In the genomic region with DNA sequence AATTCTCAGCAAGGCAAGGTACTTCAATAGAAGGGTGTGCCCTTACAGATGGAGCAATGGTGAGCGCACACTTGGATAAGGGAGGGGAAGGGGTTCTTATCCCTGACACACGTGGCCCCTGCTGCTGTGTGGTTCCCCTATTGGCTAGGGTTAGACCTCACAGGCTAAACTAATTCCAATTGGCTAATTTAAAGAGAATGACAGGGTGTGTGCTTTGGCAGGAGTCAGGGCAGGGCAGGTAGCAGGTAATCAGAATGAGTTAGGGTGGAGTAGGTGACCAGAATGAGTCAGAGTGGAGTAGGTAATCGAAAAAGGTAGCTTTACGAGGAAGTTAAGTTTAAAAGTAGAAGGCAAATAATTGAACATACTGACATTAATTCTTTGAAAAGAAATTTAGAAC, we compare ENCODE assay signal across 7 cellular contexts. TPM values are rescaled to one million over a fixed set of nuclear protein-coding genes. Genes with fewer than 3 reads are reported as not detected.
DNase-seq lines count a peak whose midpoint lies in the region; ATAC-seq, FAIRE-seq and TF ChIP-seq lines count a peak whose summit lies in the region.
"Not testable (repeated sequence)": the region's sequence is repeated elsewhere in the genome, so short reads cannot be mapped to it uniquely, and the experiment has no call there.

No MANE protein-coding gene starts in this region.

- not testable (repeated sequence) for H4K20me1 ChIP-seq in keratinocyte (ENCODE audit: control insufficient read depth, extremely low read depth, insufficient read depth, low read length)

- H2AFZ ChIP-seq in keratinocyte (ENCODE audit: control insufficient read depth, low read length) = peak overlapping the region; percentile 31

- not testable (repeated sequence) for H3K9me1 ChIP-seq in keratinocyte (ENCODE audit: control insufficient read depth, extremely low read depth, insufficient read depth, low read length)

- not testable (repeated sequence) for TF ChIP-seq POLR2A in spleen (IDR thresholded peaks at IDR 0.05)

- not testable (repeated sequence) for H3K9me3 ChIP-seq in CD4-positive, CD25-positive, alpha-beta regulatory T cell (ENCODE audit: control insufficient read depth in 2 of 2, low read length in 2 of 2); RWPE2 (ENCODE audit: severe bottlenecking); colonic mucosa; keratinocyte (ENCODE audit: control insufficient read depth, low read depth, low read length); muscle layer of duodenum (ENCODE audit: control insufficient read depth in 1 of 2, low read length in 2 of 2)
- peaks cover 0 to 15% (median 8%) of the 10 kb centered on the region in 8 donors for H3K9me3 ChIP-seq in spleen

- WGBS in spleen, 5 donors = 78 to 91% (median 87%) methylated on average over 4 of the region's 4 CpGs

- H3K27ac ChIP-seq in CD4-positive, CD25-positive, alpha-beta regulatory T cell (ENCODE audit: insufficient read depth, low read length, poor library complexity, severe bottlenecking) = not testable (repeated sequence)
- peak overlapping the region; percentile 45 for H3K27ac ChIP-seq in RWPE2 (ENCODE audit: poor library complexity, severe bottlenecking)
- peak overlapping the region; percentile 73 for H3K27ac ChIP-seq in colonic mucosa
- H3K27ac ChIP-seq in keratinocyte (ENCODE audit: control insufficient read depth, insufficient read depth, low read length) = peak overlapping the region; percentile 49
- H3K27ac ChIP-seq in muscle layer of duodenum (ENCODE audit: low read length) = peak overlapping the region; percentile 6
- H3K27ac ChIP-seq in spleen = peak overlapping the region in 6 of 8 donors; percentile 22 to 93 (median 90)

- H3K27me3 Mint-ChIP-seq in CD4-positive, CD25-positive, alpha-beta regulatory T cell; IgD-negative memory B cell: not testable (repeated sequence)

- not testable (repeated sequence) for H3K4me2 ChIP-seq in keratinocyte (ENCODE audit: control insufficient read depth, extremely low read depth, insufficient read depth, low read depth, low read length)

- peak overlapping the region in 1 of 2 donors; percentile 46 for H3K9ac ChIP-seq in colonic mucosa (ENCODE audit: low read depth in 2 of 2, low read length in 2 of 2)
- H3K9ac ChIP-seq in keratinocyte (ENCODE audit: control insufficient read depth, extremely low read depth, insufficient read depth, low read length) = not testable (repeated sequence)

- peaks cover 38% of the 10 kb centered on the region for H3K4me1 ChIP-seq in CD4-positive, CD25-positive, alpha-beta regulatory T cell (ENCODE audit: control insufficient read depth, insufficient read depth, low read length, poor library complexity, severe bottlenecking)
- H3K4me1 ChIP-seq in RWPE2 (ENCODE audit: insufficient read depth, poor library complexity, severe bottlenecking) (peaks cover 48% of the 10 kb centered on the region), keratinocyte (ENCODE audit: control insufficient read depth, extremely low read depth, insufficient read depth, low read length) (peaks cover 30% of the 10 kb centered on the region), spleen (peaks cover 25 to 91% (median 82%) of the 10 kb centered on the region in 6 donors)
- H3K4me1 ChIP-seq in colonic mucosa; muscle layer of duodenum (ENCODE audit: control insufficient read depth in 1 of 2, insufficient read depth in 2 of 2, low read length in 2 of 2): not testable (repeated sequence)

- FAIRE-seq in keratinocyte (lab: Jason Lieb, UNC) = not testable (repeated sequence)

- H3K27ac Mint-ChIP-seq in CD4-positive, CD25-positive, alpha-beta regulatory T cell = peak overlapping the region; percentile 64 to 82 (median 74)
- peak overlapping the region; percentile 47 to 75 (median 67) for H3K27ac Mint-ChIP-seq in IgD-negative memory B cell

- not testable (repeated sequence) for TF ChIP-seq CTCF in RWPE2 (IDR thresholded peaks at IDR 0.05; ENCODE audit: poor library complexity, severe bottlenecking); colonic mucosa (IDR thresholded peaks at IDR 0.05); keratinocyte (optimal IDR thresholded peaks at IDR 0.05 in 1 of 3, IDR thresholded peaks at IDR 0.05 in 1 of 3, conservative IDR thresholded peaks at IDR 0.05 in 1 of 3; ENCODE audit: extremely low read depth in 1 of 3, insufficient read depth in 2 of 3, low read length in 3 of 3); spleen (IDR thresholded peaks at IDR 0.05 in 8 of 11, conservative IDR thresholded peaks at IDR 0.05 in 3 of 11)

- H3K4me3 Mint-ChIP-seq in CD4-positive, CD25-positive, alpha-beta regulatory T cell = peak overlapping the region in 2 of 4 donors; percentile 43 to 44
- peak overlapping the region in 3 of 4 donors; percentile 20 to 65 (median 49) for H3K4me3 Mint-ChIP-seq in IgD-negative memory B cell

- H3K4me3 ChIP-seq in CD4-positive, CD25-positive, alpha-beta regulatory T cell (ENCODE audit: low read depth, low read length); RWPE2 (ENCODE audit: severe bottlenecking); colonic mucosa; keratinocyte (ENCODE audit: control insufficient read depth in 2 of 3, extremely low read depth in 1 of 3, insufficient read depth in 2 of 3, low read depth in 1 of 3, low read length in 3 of 3); muscle layer of duodenum (ENCODE audit: low read depth in 1 of 2, low read length in 2 of 2); spleen: not testable (repeated sequence)

- intact Hi-C loops in colonic mucosa (cut with DNase I); spleen (cut with DNase I; ENCODE audit: low total_unique reads): not testable (repeated sequence)

- not testable (repeated sequence) for H3K79me2 ChIP-seq in keratinocyte (ENCODE audit: control insufficient read depth, insufficient read depth, low read length)

- ATAC-seq in CD4-positive, CD25-positive, alpha-beta regulatory T cell (ENCODE audit: low read depth in 2 of 2); RWPE2 (ENCODE audit: low read depth): not testable (repeated sequence)

- not testable (repeated sequence) for H3K9me3 Mint-ChIP-seq in CD4-positive, CD25-positive, alpha-beta regulatory T cell; IgD-negative memory B cell

- not testable (repeated sequence) for H3K36me3 ChIP-seq in CD4-positive, CD25-positive, alpha-beta regulatory T cell (ENCODE audit: control insufficient read depth, insufficient read depth, low read length); RWPE2 (ENCODE audit: low read depth); colonic mucosa; keratinocyte (ENCODE audit: control insufficient read depth in 2 of 2, extremely low read depth in 1 of 2, insufficient read depth in 2 of 2, low read length in 2 of 2); muscle layer of duodenum (ENCODE audit: control insufficient read depth in 1 of 2, insufficient read depth in 2 of 2, low read length in 2 of 2); spleen

- peaks cover 28 to 77% (median 51%) of the 10 kb centered on the region in 4 donors for H3K4me1 Mint-ChIP-seq in CD4-positive, CD25-positive, alpha-beta regulatory T cell
- H3K4me1 Mint-ChIP-seq in IgD-negative memory B cell = peaks cover 49 to 72% (median 60%) of the 10 kb centered on the region in 3 donors

- dilution Hi-C loops in keratinocyte (cut with MboI; ENCODE audit: extremely low pct_ligation_motif_present, low sequenced_read_pairs) = not testable (repeated sequence)

- DNase-seq in CD4-positive, CD25-positive, alpha-beta regulatory T cell; RWPE2 (ENCODE audit: low spot score); keratinocyte (ENCODE audit: low read depth, low spot score); spleen: not testable (repeated sequence)
- DNase-seq in colonic mucosa = peak; percentile 60

- not testable (repeated sequence) for H3K36me3 Mint-ChIP-seq in CD4-positive, CD25-positive, alpha-beta regulatory T cell; IgD-negative memory B cell

- not testable (repeated sequence) for H3K27me3 ChIP-seq in CD4-positive, CD25-positive, alpha-beta regulatory T cell (ENCODE audit: control insufficient read depth, insufficient read depth, low read length); RWPE2 (ENCODE audit: insufficient read depth, poor library complexity, severe bottlenecking); colonic mucosa; keratinocyte (ENCODE audit: control insufficient read depth, extremely low read depth, insufficient read depth, low read length); muscle layer of duodenum (ENCODE audit: low read depth, low read length); spleen (replicated peaks in 1 of 7)

RNA-seq across cellular contexts. Expression of a gene that starts 15.5 kb away (rescaled TPM):
- total RNA-seq in CD4-positive, CD25-positive, alpha-beta regulatory T cell = 11.6 TPM
- polyA plus RNA-seq in CD4-positive, CD25-positive, alpha-beta regulatory T cell = 10 to 100 TPM; 11.2 to 15.3 (median 14.6) TPM
- polyA plus RNA-seq in IgD-negative memory B cell (18.6 TPM), keratinocyte (7.3 to 11.3 TPM (median 8.1 TPM) in 3 replicates), spleen (10 to 100 TPM; 13.7 to 18.1 (median 17.5) TPM)
- total RNA-seq in colonic mucosa (1 to 10 TPM; 4.4 to 4.8 TPM), spleen (10 to 100 TPM; 12.9 to 27.4 (median 15.8) TPM)
- 4.8 TPM for polyA plus RNA-seq in keratinocyte (2011; ENCODE audit: low read depth)
- polyA plus RNA-seq in keratinocyte (2011; cell fraction: cytosol; rRNA removed) = 5.1 and 11.1 TPM in 2 replicates
- polyA plus RNA-seq in keratinocyte (2011; cell fraction: nucleus; rRNA removed) = 5.3 and 7.3 TPM in 2 replicates
- polyA plus RNA-seq in keratinocyte (2012; ENCODE audit: low replicate concordance) = 5.8 and 9.0 TPM in 2 replicates
- polyA minus RNA-seq in keratinocyte = 2.3 to 8.4 TPM in 2 of 3 replicates, not detected in the other
- 9.8 TPM for polyA minus RNA-seq in keratinocyte (2011; cell fraction: cytosol; rRNA and poly(A)+ RNA removed)
- 0.95 and 1.9 TPM in 2 replicates for polyA minus RNA-seq in keratinocyte (2011; cell fraction: nucleus; rRNA and poly(A)+ RNA removed)
